Comparison of ENCODE assay signal across 1 cellular context in the genomic region with DNA sequence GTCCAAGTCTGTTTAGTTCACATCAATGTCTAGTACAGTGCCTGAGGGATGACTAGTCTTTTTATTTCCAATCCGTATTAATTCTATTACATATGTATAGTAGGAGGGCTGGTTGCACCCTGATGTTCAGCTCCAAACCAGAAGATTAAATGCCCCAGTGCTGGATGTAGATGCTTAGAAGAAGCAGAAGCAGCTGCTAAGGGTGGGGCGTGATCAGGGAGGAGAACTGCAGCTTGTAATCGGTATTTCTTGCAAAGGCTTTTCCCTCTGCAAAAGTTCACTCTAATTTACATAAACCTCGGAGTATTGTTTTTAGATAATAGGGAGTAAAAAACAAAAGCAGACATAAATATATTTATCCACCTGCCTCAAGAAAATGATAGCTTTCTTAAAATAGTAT.
TF ChIP-seq lines count a peak whose summit lies in the region.

No MANE protein-coding gene starts in this region.

TF ChIP-seq in GM12878, 131 proteins besides CTCF, POLR2A, EP300 and RAD21:
- TF ChIP-seq, protein P1, sequence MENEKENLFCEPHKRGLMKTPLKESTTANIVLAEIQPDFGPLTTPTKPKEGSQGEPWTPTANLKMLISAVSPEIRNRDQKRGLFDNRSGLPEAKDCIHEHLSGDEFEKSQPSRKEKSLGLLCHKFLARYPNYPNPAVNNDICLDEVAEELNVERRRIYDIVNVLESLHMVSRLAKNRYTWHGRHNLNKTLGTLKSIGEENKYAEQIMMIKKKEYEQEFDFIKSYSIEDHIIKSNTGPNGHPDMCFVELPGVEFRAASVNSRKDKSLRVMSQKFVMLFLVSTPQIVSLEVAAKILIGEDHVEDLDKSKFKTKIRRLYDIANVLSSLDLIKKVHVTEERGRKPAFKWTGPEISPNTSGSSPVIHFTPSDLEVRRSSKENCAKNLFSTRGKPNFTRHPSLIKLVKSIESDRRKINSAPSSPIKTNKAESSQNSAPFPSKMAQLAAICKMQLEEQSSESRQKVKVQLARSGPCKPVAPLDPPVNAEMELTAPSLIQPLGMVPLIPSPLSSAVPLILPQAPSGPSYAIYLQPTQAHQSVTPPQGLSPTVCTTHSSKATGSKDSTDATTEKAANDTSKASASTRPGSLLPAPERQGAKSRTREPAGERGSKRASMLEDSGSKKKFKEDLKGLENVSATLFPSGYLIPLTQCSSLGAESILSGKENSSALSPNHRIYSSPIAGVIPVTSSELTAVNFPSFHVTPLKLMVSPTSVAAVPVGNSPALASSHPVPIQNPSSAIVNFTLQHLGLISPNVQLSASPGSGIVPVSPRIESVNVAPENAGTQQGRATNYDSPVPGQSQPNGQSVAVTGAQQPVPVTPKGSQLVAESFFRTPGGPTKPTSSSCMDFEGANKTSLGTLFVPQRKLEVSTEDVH (IDR thresholded peaks at IDR 0.05; ENCODE audit: low read depth, partially characterized antibody) = no peak
- no peak for TF ChIP-seq RBBP5 (conservative IDR thresholded peaks at IDR 0.05)
- 0 out of 2 replicates have a peak, but pooled peaks have one; percentile 6 for TF ChIP-seq CBX5 (IDR thresholded peaks at IDR 0.05; ENCODE audit: low read depth)
- no peak for TF ChIP-seq NBN (IDR thresholded peaks at IDR 0.05)
- TF ChIP-seq, protein P2, sequence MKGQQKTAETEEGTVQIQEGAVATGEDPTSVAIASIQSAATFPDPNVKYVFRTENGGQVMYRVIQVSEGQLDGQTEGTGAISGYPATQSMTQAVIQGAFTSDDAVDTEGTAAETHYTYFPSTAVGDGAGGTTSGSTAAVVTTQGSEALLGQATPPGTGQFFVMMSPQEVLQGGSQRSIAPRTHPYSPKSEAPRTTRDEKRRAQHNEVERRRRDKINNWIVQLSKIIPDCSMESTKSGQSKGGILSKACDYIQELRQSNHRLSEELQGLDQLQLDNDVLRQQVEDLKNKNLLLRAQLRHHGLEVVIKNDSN (IDR thresholded peaks at IDR 0.05; ENCODE audit: borderline replicate concordance, extremely low read length, insufficient read depth, low read depth, low read length) = no peak
- TF ChIP-seq, protein P3, sequence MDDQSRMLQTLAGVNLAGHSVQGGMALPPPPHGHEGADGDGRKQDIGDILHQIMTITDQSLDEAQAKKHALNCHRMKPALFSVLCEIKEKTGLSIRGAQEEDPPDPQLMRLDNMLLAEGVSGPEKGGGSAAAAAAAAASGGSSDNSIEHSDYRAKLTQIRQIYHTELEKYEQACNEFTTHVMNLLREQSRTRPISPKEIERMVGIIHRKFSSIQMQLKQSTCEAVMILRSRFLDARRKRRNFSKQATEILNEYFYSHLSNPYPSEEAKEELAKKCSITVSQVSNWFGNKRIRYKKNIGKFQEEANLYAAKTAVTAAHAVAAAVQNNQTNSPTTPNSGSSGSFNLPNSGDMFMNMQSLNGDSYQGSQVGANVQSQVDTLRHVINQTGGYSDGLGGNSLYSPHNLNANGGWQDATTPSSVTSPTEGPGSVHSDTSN (IDR thresholded peaks at IDR 0.05; ENCODE audit: insufficient replicate concordance, low read depth, low read length) = no peak
- TF ChIP-seq BHLHE40 (IDR thresholded peaks at IDR 0.05; ENCODE audit: borderline replicate concordance in 1 of 2, low read depth in 2 of 2, low read length in 1 of 2) = 0 out of 4 replicates have a peak, but pooled peaks of 1 of the 2 experiments have one; percentile 11
- TF ChIP-seq, protein P4, sequence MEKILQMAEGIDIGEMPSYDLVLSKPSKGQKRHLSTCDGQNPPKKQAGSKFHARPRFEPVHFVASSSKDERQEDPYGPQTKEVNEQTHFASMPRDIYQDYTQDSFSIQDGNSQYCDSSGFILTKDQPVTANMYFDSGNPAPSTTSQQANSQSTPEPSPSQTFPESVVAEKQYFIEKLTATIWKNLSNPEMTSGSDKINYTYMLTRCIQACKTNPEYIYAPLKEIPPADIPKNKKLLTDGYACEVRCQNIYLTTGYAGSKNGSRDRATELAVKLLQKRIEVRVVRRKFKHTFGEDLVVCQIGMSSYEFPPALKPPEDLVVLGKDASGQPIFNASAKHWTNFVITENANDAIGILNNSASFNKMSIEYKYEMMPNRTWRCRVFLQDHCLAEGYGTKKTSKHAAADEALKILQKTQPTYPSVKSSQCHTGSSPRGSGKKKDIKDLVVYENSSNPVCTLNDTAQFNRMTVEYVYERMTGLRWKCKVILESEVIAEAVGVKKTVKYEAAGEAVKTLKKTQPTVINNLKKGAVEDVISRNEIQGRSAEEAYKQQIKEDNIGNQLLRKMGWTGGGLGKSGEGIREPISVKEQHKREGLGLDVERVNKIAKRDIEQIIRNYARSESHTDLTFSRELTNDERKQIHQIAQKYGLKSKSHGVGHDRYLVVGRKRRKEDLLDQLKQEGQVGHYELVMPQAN (conservative IDR thresholded peaks at IDR 0.05) = no peak
- TF ChIP-seq YBX1 (IDR thresholded peaks at IDR 0.05) = no peak
- no peak for TF ChIP-seq NR2C2 (IDR thresholded peaks at IDR 0.05; ENCODE audit: borderline replicate concordance, control insufficient read depth, insufficient read length, low read depth)
- no peak for TF ChIP-seq EGR1 (IDR thresholded peaks at IDR 0.05; ENCODE audit: borderline replicate concordance in 1 of 2, low read depth in 2 of 2, low read length in 2 of 2)
- TF ChIP-seq NFIC (IDR thresholded peaks at IDR 0.05; ENCODE audit: low read depth, low read length) = no peak
- no peak for TF ChIP-seq ZBED1 (IDR thresholded peaks at IDR 0.05; ENCODE audit: borderline replicate concordance)
- TF ChIP-seq, protein P5, sequence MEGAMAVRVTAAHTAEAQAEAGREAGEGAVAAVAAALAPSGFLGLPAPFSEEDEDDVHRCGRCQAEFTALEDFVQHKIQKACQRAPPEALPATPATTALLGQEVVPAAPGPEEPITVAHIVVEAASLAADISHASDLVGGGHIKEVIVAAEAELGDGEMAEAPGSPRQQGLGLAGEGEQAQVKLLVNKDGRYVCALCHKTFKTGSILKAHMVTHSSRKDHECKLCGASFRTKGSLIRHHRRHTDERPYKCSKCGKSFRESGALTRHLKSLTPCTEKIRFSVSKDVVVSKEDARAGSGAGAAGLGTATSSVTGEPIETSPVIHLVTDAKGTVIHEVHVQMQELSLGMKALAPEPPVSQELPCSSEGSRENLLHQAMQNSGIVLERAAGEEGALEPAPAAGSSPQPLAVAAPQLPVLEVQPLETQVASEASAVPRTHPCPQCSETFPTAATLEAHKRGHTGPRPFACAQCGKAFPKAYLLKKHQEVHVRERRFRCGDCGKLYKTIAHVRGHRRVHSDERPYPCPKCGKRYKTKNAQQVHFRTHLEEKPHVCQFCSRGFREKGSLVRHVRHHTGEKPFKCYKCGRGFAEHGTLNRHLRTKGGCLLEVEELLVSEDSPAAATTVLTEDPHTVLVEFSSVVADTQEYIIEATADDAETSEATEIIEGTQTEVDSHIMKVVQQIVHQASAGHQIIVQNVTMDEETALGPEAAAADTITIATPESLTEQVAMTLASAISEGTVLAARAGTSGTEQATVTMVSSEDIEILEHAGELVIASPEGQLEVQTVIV (IDR thresholded peaks at IDR 0.05; ENCODE audit: borderline replicate concordance, partially characterized antibody) = no peak
